24 cellular contexts compared by ENCODE assay signal in genomic region chr13:106232680-106233079, GRCh38.
DNase-seq lines count a peak whose midpoint lies in the region; ATAC-seq and TF ChIP-seq lines count a peak whose summit lies in the region.
"Had no signal": no experiment of that assay in that cellular context is flagged by ENCODE, and none has a peak within 500 bp of the region (broad histone marks: within the 10 kb centered on the region; RNA-seq: fewer than 3 reads in every experiment).

No MANE protein-coding gene starts in this region.

- H3K9me3 ChIP-seq in heart left ventricle (peaks cover 0 to 10% (median 0%) of the 10 kb centered on the region in 12 donors), upper lobe of right lung (no peaks in the 10 kb centered on the region), SK-N-SH (no peaks in the 10 kb centered on the region)
- H3K9me3 ChIP-seq: esophagus squamous epithelium had no signal

- no peaks in the 10 kb centered on the region for H3K9me2 ChIP-seq in SK-N-SH

- no peaks in the 10 kb centered on the region for H3F3A ChIP-seq in SK-N-SH (replicated peaks; ENCODE audit: insufficient read depth)

- no peaks in the 10 kb centered on the region for H3K79me2 ChIP-seq in SK-N-SH (ENCODE audit: insufficient read depth)
- H3K79me2 ChIP-seq: hepatocyte had no signal

- POLR2A ChIA-PET in SK-N-SH (lab: Yijun Ruan, JAX) = no interaction called here

- H3K4me1 ChIP-seq in heart left ventricle = peaks cover 0 to 6% (median 0%) of the 10 kb centered on the region in 12 donors
- no peaks in the 10 kb centered on the region for H3K4me1 ChIP-seq in upper lobe of right lung
- no peaks in the 10 kb centered on the region; a peak in 1 of 4 replicates for H3K4me1 ChIP-seq in SK-N-SH (ENCODE audit: control insufficient read depth in 1 of 2, insufficient read depth in 2 of 2, low read depth in 1 of 2, low read length in 1 of 2)
- H3K4me1 ChIP-seq: esophagus squamous epithelium had no signal

- H3K4me2 ChIP-seq in SK-N-SH = no peak overlapping the region
- H3K4me2 ChIP-seq: hepatocyte had no signal

- DNase-seq in heart left ventricle (no peak), cardiac septum (ENCODE audit: low spot score) (no peak), NCI-H2029 (lab: John Stamatoyannopoulos, UW) (peak; percentile 47), cerebellar cortex (ENCODE audit: low spot score) (peak; percentile 3), upper lobe of right lung (no peak), SK-N-SH (no peak)
- DNase-seq in stimulated activated CD4-positive, alpha-beta T cell treated with anti-CD3 and anti-CD28 coated beads, Interleukin-2, amount 100 ng/mL, for 24 hours = no peak
- DNase-seq: activated CD4-positive, alpha-beta T cell treated with anti-CD3 and anti-CD28 coated beads for 4 hours; activated CD8-positive, alpha-beta memory T cell treated with anti-CD3 and anti-CD28 coated beads for 24 hours; activated naive CD4-positive, alpha-beta T cell treated with anti-CD3 and anti-CD28 coated beads, Interleukin-2, amount 50 U/mL, for 16 hours; activated T-cell treated with anti-CD3 and anti-CD28 coated beads for 4 hours; CD8-positive, alpha-beta memory T cell; esophagus squamous epithelium; HCEC 1CT; kidney glomerular epithelial cell; mammary epithelial cell; NCI-H510A; NK-92 treated with Interleukin-12 subunit alpha and Interleukin-12 subunit beta, amount 100 ng/mL, for 24 hours; PC-3; stimulated activated naive B cell treated with anti-CD40 and anti-IgM and Interleukin-4, amounts not matched to agents 10 μg/mL and 1 μg/mL and 100 μg/mL, for 72 hours; substantia nigra had no signal

- intact Hi-C loops in heart left ventricle (cut with DNase I) = no loop called here
- intact Hi-C loops in cardiac septum (cut with DNase I) = no loop called here
- intact Hi-C loops in upper lobe of right lung (cut with DNase I) = no loop called here

- no peak for TF ChIP-seq RAD21 in SK-N-SH (IDR thresholded peaks at IDR 0.05; ENCODE audit: low read length)

- TF ChIP-seq CTCF in heart left ventricle (IDR thresholded peaks at IDR 0.05) (no peak), upper lobe of right lung (IDR thresholded peaks at IDR 0.05) (no peak), SK-N-SH (IDR thresholded peaks at IDR 0.05) (no peak)

- whole genome bisulfite sequencing in heart left ventricle, 4 donors = 27 to 40% (median 35%) methylated on average over 3 of the region's 3 CpGs
- 54% methylated on average over 3 of the region's 3 CpGs for WGBS in SK-N-SH (ENCODE audit: low lambda C conversion rate)

- no peak for TF ChIP-seq POLR2A in heart left ventricle (IDR thresholded peaks at IDR 0.05)

- no peak overlapping the region for H3K9ac ChIP-seq in SK-N-SH

- ATAC-seq in heart left ventricle (peak; percentile 33 to 72 (median 62)), upper lobe of right lung (peak; percentile 73), GM18511 (IDR thresholded peaks at IDR 0.05; ENCODE audit: unreplicated experiment) (no peak)
- ATAC-seq: HepG2; PC-3; stimulated activated naive B cell treated with anti-CD40 and anti-IgM and Interleukin-4, amounts not matched to agents 10 μg/mL and 1 μg/mL and 100 μg/mL, for 72 hours had no signal

- no peak for TF ChIP-seq EP300 in SK-N-SH (IDR thresholded peaks at IDR 0.05; ENCODE audit: borderline replicate concordance in 1 of 2, low read depth in 1 of 2, low read length in 1 of 2)

- H3K36me3 ChIP-seq in heart left ventricle (no peaks in the 10 kb centered on the region), upper lobe of right lung (no peaks in the 10 kb centered on the region), SK-N-SH (replicated peaks in 1 of 2; ENCODE audit: control insufficient read depth in 1 of 2, insufficient read depth in 2 of 2, low read length in 1 of 2) (no peaks in the 10 kb centered on the region)
- H3K36me3 ChIP-seq: esophagus squamous epithelium had no signal

- H2AFZ ChIP-seq in SK-N-SH (ENCODE audit: low read depth) = no peak overlapping the region
- H2AFZ ChIP-seq: hepatocyte had no signal

- H3K4me3 ChIP-seq in heart left ventricle (no peak overlapping the region), upper lobe of right lung (no peak overlapping the region), SK-N-SH (ENCODE audit: low read depth in 2 of 2, low read length in 1 of 2) (no peak overlapping the region)
- H3K4me3 ChIP-seq: esophagus squamous epithelium, hepatocyte had no signal

- H4K20me1 ChIP-seq in SK-N-SH (ENCODE audit: insufficient read depth) = no peaks in the 10 kb centered on the region

- CTCF ChIA-PET in SK-N-SH (lab: Yijun Ruan, JAX) = interaction anchor here (0.9 kb wide), 1 partner anchor 37 kb away, joined by 3 read pairs; no protein-coding TSS in a partner anchor

- H3K27ac ChIP-seq in heart left ventricle (no peak overlapping the region), upper lobe of right lung (no peak overlapping the region), SK-N-SH (ENCODE audit: low read depth in 2 of 2, low read length in 1 of 2) (no peak overlapping the region)
- H3K27ac ChIP-seq: esophagus squamous epithelium, hepatocyte had no signal

- H3K27me3 ChIP-seq in heart left ventricle (peaks cover 0 to 13% (median 0%) of the 10 kb centered on the region in 9 donors), upper lobe of right lung (no peaks in the 10 kb centered on the region), SK-N-SH (ENCODE audit: insufficient read depth) (no peaks in the 10 kb centered on the region)
- H3K27me3 ChIP-seq: esophagus squamous epithelium, hepatocyte had no signal

TF ChIP-seq in SK-N-SH, 30 proteins besides CTCF, POLR2A, EP300 and RAD21:
- TF ChIP-seq GABPA (IDR thresholded peaks at IDR 0.05; ENCODE audit: low read depth) (no peak), FOXJ3 (CRISPR knock-in tag; IDR thresholded peaks at IDR 0.05) (no peak), REST (IDR thresholded peaks at IDR 0.05; ENCODE audit: low read depth, low read length) (no peak), MAX (IDR thresholded peaks at IDR 0.05; ENCODE audit: low read depth) (no peak), ELF1 (IDR thresholded peaks at IDR 0.05) (no peak), EZH2phosphoT487 (IDR thresholded peaks at IDR 0.05; ENCODE audit: borderline replicate concordance, low read depth) (no peak), FOSL2 (IDR thresholded peaks at IDR 0.05; ENCODE audit: borderline replicate concordance, low read depth) (no peak), RFX5 (IDR thresholded peaks at IDR 0.05; ENCODE audit: low read length) (no peak), RCOR1 (IDR thresholded peaks at IDR 0.05; ENCODE audit: low read length) (no peak), MXI1 (IDR thresholded peaks at IDR 0.05; ENCODE audit: low read depth, low read length) (no peak), MEF2A (IDR thresholded peaks at IDR 0.05; ENCODE audit: borderline replicate concordance, low read depth) (no peak), TCF12 (IDR thresholded peaks at IDR 0.05) (no peak), GATA2 (CRISPR knock-in tag; IDR thresholded peaks at IDR 0.05) (no peak), POLR2AphosphoS5 (IDR thresholded peaks at IDR 0.05; ENCODE audit: low read depth, low read length) (no peak), NFIC (IDR thresholded peaks at IDR 0.05; ENCODE audit: borderline replicate concordance) (no peak), TAF1 (IDR thresholded peaks at IDR 0.05; ENCODE audit: borderline replicate concordance, low read depth, low read length) (no peak)

Comparison
In these comparisons a context has a peak if more than half of its experiments do, and no peak if none do; other contexts are left out.
1. DNase-seq: peak in NCI-H2029 (single experiment) and cerebellar cortex (single experiment); none in heart left ventricle (0 of 5), cardiac septum (single experiment), upper lobe of right lung (single experiment), stimulated activated CD4-positive, alpha-beta T cell treated with anti-CD3 and anti-CD28 coated beads, Interleukin-2, amount 100 ng/mL, for 24 hours (0 of 2) and SK-N-SH (single experiment).